Comparison of ENCODE assay signal across 8 cellular contexts in the genomic region with DNA sequence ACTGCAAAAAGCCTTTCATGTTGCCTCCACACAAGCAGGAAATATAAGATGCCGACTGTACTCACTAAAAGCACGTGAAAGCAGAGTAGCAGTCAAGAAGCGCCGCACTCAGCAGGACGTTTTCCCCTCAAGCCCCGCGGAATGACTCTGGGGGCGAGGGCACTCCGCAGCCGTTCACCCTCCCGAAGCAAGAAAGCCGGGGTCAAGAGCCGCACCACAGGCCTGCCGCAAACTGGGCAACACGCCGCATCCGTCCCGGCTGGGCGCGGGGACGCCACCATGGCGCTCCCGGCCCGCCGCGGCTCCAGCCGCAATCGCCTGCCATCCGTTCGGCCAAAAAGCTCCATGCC. TPM values are rescaled to one million over a fixed set of nuclear protein-coding genes. Genes with fewer than 3 reads are reported as not detected.
DNase-seq lines count a peak whose midpoint lies in the region; ATAC-seq and TF ChIP-seq lines count a peak whose summit lies in the region.

No MANE protein-coding gene starts in this region.

- no peaks in the 10 kb centered on the region for H3K27me3 Mint-ChIP-seq in natural killer cell treated with Interleukin-12 subunit alpha and Interleukin-12 subunit beta and Interleukin-15 and Interleukin-18, amount 100 ng/mL, for 72 hours

- no peaks in the 10 kb centered on the region for H3K4me1 ChIP-seq in esophagus (ENCODE audit: control insufficient read depth in 2 of 2, insufficient read depth in 2 of 2, low read length in 1 of 2)

- DNase-seq in BJ (ENCODE audit: low read depth): no peak
- DNase-seq in T-helper 2 cell: peak in 4 of 5 experiments; percentile 15 to 66 (median 22)
- DNase-seq in natural killer cell treated with Interleukin-12 subunit alpha and Interleukin-12 subunit beta and Interleukin-15 and Interleukin-18, amount 100 ng/mL, for 72 hours (ENCODE audit: low spot score): peak; percentile 76
- no peak for DNase-seq in SHP77 (lab: John Stamatoyannopoulos, UW)
- DNase-seq in NCI-H1048 (lab: John Stamatoyannopoulos, UW): no peak

- TF ChIP-seq CTCF in BJ (IDR thresholded peaks at IDR 0.05; ENCODE audit: insufficient read depth, low read depth, low read length): no peak

- peaks cover 58% of the 10 kb centered on the region for H3K36me3 Mint-ChIP-seq in natural killer cell treated with Interleukin-12 subunit alpha and Interleukin-12 subunit beta and Interleukin-15 and Interleukin-18, amount 100 ng/mL, for 72 hours

- H3K36me3 ChIP-seq in BJ (ENCODE audit: control insufficient read depth, insufficient read depth, low read length) (peaks cover 8% of the 10 kb centered on the region), esophagus (ENCODE audit: control insufficient read depth in 2 of 2, insufficient read depth in 2 of 2, low read length in 1 of 2) (peaks cover 3 to 11% of the 10 kb centered on the region in 2 donors)

- peak overlapping the region; percentile 88 to 99 for H3K27ac ChIP-seq in esophagus (ENCODE audit: low read depth in 2 of 2, low read length in 1 of 2)

- no peaks in the 10 kb centered on the region for H3K9me3 Mint-ChIP-seq in natural killer cell treated with Interleukin-12 subunit alpha and Interleukin-12 subunit beta and Interleukin-15 and Interleukin-18, amount 100 ng/mL, for 72 hours

- 0 to 1% methylated on average over 30 of the region's 30 CpGs for WGBS in esophagus, 2 donors

- peak overlapping the region; percentile 92 to 96 for H3K27ac Mint-ChIP-seq in natural killer cell treated with Interleukin-12 subunit alpha and Interleukin-12 subunit beta and Interleukin-15 and Interleukin-18, amount 100 ng/mL, for 72 hours

- H3K4me3 Mint-ChIP-seq in natural killer cell treated with Interleukin-12 subunit alpha and Interleukin-12 subunit beta and Interleukin-15 and Interleukin-18, amount 100 ng/mL, for 72 hours: peak overlapping the region; percentile 91

- H3K4me3 ChIP-seq in BJ (ENCODE audit: low read depth, low read length): peak overlapping the region; percentile 54
- H3K4me3 ChIP-seq in esophagus (ENCODE audit: low read depth in 1 of 2, low read length in 2 of 2): peak overlapping the region; percentile 75 to 90

- CTCF ChIA-PET in BJ (lab: Yijun Ruan, JAX): interaction anchor here (1.0 to 1.5 kb wide), 2 partner anchors 13 to 77 kb away, joined by 3 to 4 read pairs; no protein-coding TSS in a partner anchor

- peaks cover 48 to 50% of the 10 kb centered on the region in 2 donors for H3K4me1 Mint-ChIP-seq in natural killer cell treated with Interleukin-12 subunit alpha and Interleukin-12 subunit beta and Interleukin-15 and Interleukin-18, amount 100 ng/mL, for 72 hours (ENCODE audit: low read depth in 2 of 2)

- POLR2A ChIA-PET in BJ (lab: Charles Lee): no interaction called here

- ATAC-seq in GM19324 (IDR thresholded peaks at IDR 0.05; ENCODE audit: low FRiP score, unreplicated experiment) (peak; percentile 45), HG03196 (IDR thresholded peaks at IDR 0.05; ENCODE audit: unreplicated experiment) (peak; percentile 34)
- ATAC-seq in natural killer cell treated with Interleukin-12 subunit alpha and Interleukin-12 subunit beta and Interleukin-15 and Interleukin-18, amount 100 ng/mL, for 72 hours: peak; percentile 67 to 71

- no peaks in the 10 kb centered on the region for H3K9me3 ChIP-seq in esophagus (ENCODE audit: control insufficient read depth in 2 of 2, insufficient read depth in 1 of 2, low read depth in 1 of 2, low read length in 1 of 2)

- no peaks in the 10 kb centered on the region for H3K27me3 ChIP-seq in BJ (ENCODE audit: control insufficient read depth, insufficient read depth, low read length)
- H3K27me3 ChIP-seq in esophagus (ENCODE audit: control insufficient read depth in 1 of 2, insufficient read depth in 2 of 2, low read length in 2 of 2): no peaks in the 10 kb centered on the region

RNA-seq across cellular contexts. Expression of a gene that starts 0.4 kb away (rescaled TPM):
- polyA plus RNA-seq in BJ (2011; rRNA removed) (2,388 and 3,035 TPM in 2 replicates), esophagus (1,000 to 10,000 TPM; 3,196 to 4,496 TPM)
- polyA minus RNA-seq in BJ (2011; rRNA and poly(A)+ RNA removed): 214 and 343 TPM in 2 replicates
- 1,000 to 10,000 TPM; 1,327 to 1,852 TPM for total RNA-seq in natural killer cell treated with Interleukin-12 subunit alpha and Interleukin-12 subunit beta and Interleukin-15 and Interleukin-18, amount 100 ng/mL, for 72 hours

RNA-seq across cellular contexts. Expression of a gene that starts 29.1 kb away (rescaled TPM):
- polyA plus RNA-seq in BJ (2011; rRNA removed): 1.4 and 1.8 TPM in 2 replicates
- polyA minus RNA-seq in BJ (2011; rRNA and poly(A)+ RNA removed): 2.7 and 2.8 TPM in 2 replicates
- under 1 TPM; 0.39 to 0.73 TPM for polyA plus RNA-seq in esophagus
- 1 to 10 TPM in 1 of 2 donors, under 1 TPM in 1; 0.90 to 2.6 TPM for total RNA-seq in natural killer cell treated with Interleukin-12 subunit alpha and Interleukin-12 subunit beta and Interleukin-15 and Interleukin-18, amount 100 ng/mL, for 72 hours

Comparison
In these comparisons a context has a peak if more than half of its experiments do, and no peak if none do; other contexts are left out.
1. DNase-seq: peak in T-helper 2 cell (4 of 5) and natural killer cell treated with Interleukin-12 subunit alpha and Interleukin-12 subunit beta and Interleukin-15 and Interleukin-18, amount 100 ng/mL, for 72 hours (single experiment); none in BJ (single experiment), SHP77 (0 of 2) and NCI-H1048 (single experiment).
2. Peak in every context shown above with its lines, with median percentiles within 50 percentile points of each other: ATAC-seq.